Comparison of ENCODE assay signal across 15 cellular contexts in genomic region chr2:44150473-44150872, GRCh38. TPM values are rescaled to one million over a fixed set of nuclear protein-coding genes. Genes with fewer than 3 reads are reported as not detected.
A peak's percentile ranks its signal among the peaks of the same experiment; 100 is the strongest.
DNase-seq lines count a peak whose midpoint lies in the region; TF ChIP-seq lines count a peak whose summit lies in the region.
"Had no signal": no experiment of that assay in that cellular context is flagged by ENCODE, and none has a peak within 500 bp of the region (broad histone marks: within the 10 kb centered on the region; RNA-seq: fewer than 3 reads in every experiment).

No MANE protein-coding gene starts in this region.

- H3K4me1 ChIP-seq in SJCRH30 (peaks cover 4% of the 10 kb centered on the region; the same call in 1 of the 2 replicates), trophoblast cell (ENCODE audit: control insufficient read depth in 1 of 2, insufficient read depth in 2 of 2, low read length in 2 of 2) (no peaks in the 10 kb centered on the region)
- H3K4me1 ChIP-seq: Caco-2 had no signal

- H3K9me3 Mint-ChIP-seq in CD14-positive monocyte: peaks cover 0 to 6% (median 0%) of the 10 kb centered on the region in 7 donors
- H3K9me3 Mint-ChIP-seq: CD4-positive, CD25-positive, alpha-beta regulatory T cell; CD8-positive, alpha-beta T cell; HFFc6 had no signal

- no CpG with 5 or more reads among the region's 3 CpGs for WGBS in trophoblast cell (ENCODE audit: extremely low coverage, insufficient coverage, insufficient read length)

- no peak overlapping the region for H3K27ac Mint-ChIP-seq in CD14-positive monocyte
- H3K27ac Mint-ChIP-seq: CD4-positive, CD25-positive, alpha-beta regulatory T cell; CD8-positive, alpha-beta T cell; HFFc6 had no signal

- no peak overlapping the region for H3K9ac ChIP-seq in trophoblast cell (ENCODE audit: low read length)
- H3K9ac ChIP-seq: GM23248 had no signal

- H3K18ac ChIP-seq in trophoblast cell (ENCODE audit: low read length): no peak overlapping the region

- H3K36me3 ChIP-seq in SJCRH30: no peaks in the 10 kb centered on the region
- no peaks in the 10 kb centered on the region for H3K36me3 ChIP-seq in trophoblast cell (ENCODE audit: control insufficient read depth in 1 of 2, insufficient read depth in 2 of 2, low read length in 2 of 2)
- H3K36me3 ChIP-seq: HAP-1 had no signal

- H3K27ac ChIP-seq in SJCRH30 (no peak overlapping the region), trophoblast cell (ENCODE audit: low read depth, low read length) (no peak overlapping the region)
- H3K27ac ChIP-seq: GM23248 had no signal

- H3K4me1 Mint-ChIP-seq in CD14-positive monocyte: peaks cover 2% of the 10 kb centered on the region

- no peak overlapping the region for H3K14ac ChIP-seq in trophoblast cell (ENCODE audit: low read length)

- no peak overlapping the region for H3K4me3 Mint-ChIP-seq in CD14-positive monocyte
- H3K4me3 Mint-ChIP-seq: CD4-positive, CD25-positive, alpha-beta regulatory T cell; CD8-positive, alpha-beta T cell; HFFc6 had no signal

- no peaks in the 10 kb centered on the region for H3K79me2 ChIP-seq in trophoblast cell (ENCODE audit: control insufficient read depth, insufficient read depth, low read length, poor library complexity)

- no peak overlapping the region for H2BK5ac ChIP-seq in trophoblast cell (ENCODE audit: low read depth, low read length, poor library complexity)

- H3K79me1 ChIP-seq in trophoblast cell (ENCODE audit: low read length): no peaks in the 10 kb centered on the region

- H3K4ac ChIP-seq in trophoblast cell (ENCODE audit: low read depth, low read length): no peak overlapping the region

- H4K8ac ChIP-seq in trophoblast cell (ENCODE audit: low read depth, low read length): no peak overlapping the region

- H3K4me3 ChIP-seq in SJCRH30: no peak overlapping the region
- no peak overlapping the region for H3K4me3 ChIP-seq in trophoblast cell (ENCODE audit: low read depth, low read length)
- H3K4me3 ChIP-seq: GM23248, HAP-1 had no signal

- intact Hi-C loops in CD14-positive monocyte (cut with micrococcal nuclease): no loop called here

- H4K91ac ChIP-seq in trophoblast cell (ENCODE audit: low read depth, low read length): no peak overlapping the region

- H3K4me2 ChIP-seq in trophoblast cell (ENCODE audit: low read length): no peak overlapping the region

- DNase-seq in SJCRH30: peak; percentile 10 to 44
- DNase-seq in islet precursor cell: peak; percentile 59
- peak; percentile 96 to 98 for DNase-seq in trophoblast cell
- DNase-seq in iPS-NIHi7 (ENCODE audit: extremely low spot score): no peak
- DNase-seq in DMS153 (lab: John Stamatoyannopoulos, UW): no peak
- no peak for DNase-seq in CD14-positive monocyte (ENCODE audit: low spot score)
- DNase-seq: C1 segment of cervical spinal cord; Caco-2; CD4-positive, CD25-positive, alpha-beta regulatory T cell; CD8-positive, alpha-beta T cell; DMS79; EL; GM23248; HFFc6 had no signal

- H2BK12ac ChIP-seq in trophoblast cell (ENCODE audit: low read length): no peak overlapping the region

- no peaks in the 10 kb centered on the region for H3K27me3 ChIP-seq in SJCRH30
- H3K27me3 ChIP-seq in trophoblast cell (ENCODE audit: insufficient read depth, low read length): no peaks in the 10 kb centered on the region

- peaks cover 0 to 4% (median 1%) of the 10 kb centered on the region in 3 donors for H3K27me3 Mint-ChIP-seq in CD14-positive monocyte (ENCODE audit: low read depth in 3 of 3)

- no peak overlapping the region for H2AFZ ChIP-seq in trophoblast cell (ENCODE audit: insufficient read depth, low read length, poor library complexity)
- H2AFZ ChIP-seq: GM23248 had no signal

- no peak overlapping the region for H4K12ac ChIP-seq in trophoblast cell (ENCODE audit: low read depth, low read length)

- H3K36me3 Mint-ChIP-seq in CD14-positive monocyte: no peaks in the 10 kb centered on the region
- H3K36me3 Mint-ChIP-seq: CD4-positive, CD25-positive, alpha-beta regulatory T cell; CD8-positive, alpha-beta T cell had no signal

- no peak for TF ChIP-seq CTCF in CD14-positive monocyte (IDR thresholded peaks at IDR 0.05)

- no peak overlapping the region for H2AK5ac ChIP-seq in trophoblast cell (ENCODE audit: low read length)

- no peak overlapping the region for H3K23ac ChIP-seq in trophoblast cell (ENCODE audit: low read length)

- no peaks in the 10 kb centered on the region for H3K9me3 ChIP-seq in SJCRH30 (replicated peaks)
- H3K9me3 ChIP-seq in trophoblast cell (ENCODE audit: insufficient read depth, low read depth, low read length): no peaks in the 10 kb centered on the region
- H3K9me3 ChIP-seq: HAP-1 had no signal

- no peak overlapping the region for H2BK120ac ChIP-seq in trophoblast cell (ENCODE audit: insufficient read depth, low read length, poor library complexity)

RNA-seq across cellular contexts. Expression of gene PPM1B, which starts 18.2 kb away (rescaled TPM):
- total RNA-seq in SJCRH30 (2014; rRNA removed; shearing (Covaris generic)): 41.5 and 52.9 TPM in 2 replicates
- 257 and 270 TPM in 2 replicates for polyA plus RNA-seq in trophoblast cell (2013)
- 10 to 100 TPM; 24.9 to 34.6 TPM for polyA plus RNA-seq in CD14-positive monocyte

Comparison
In these comparisons a context has a peak if more than half of its experiments do, and no peak if none do; other contexts are left out.
1. DNase-seq: peak in SJCRH30 (2 of 2), islet precursor cell (single experiment) and trophoblast cell (2 of 2); none in iPS-NIHi7 (single experiment), DMS153 (single experiment) and CD14-positive monocyte (single experiment).